Comparison of ENCODE assay signal across 14 cellular contexts in genomic region chr10:91652364-91652763, GRCh38. TPM values are rescaled to one million over a fixed set of nuclear protein-coding genes. Genes with fewer than 3 reads are reported as not detected.
A peak's percentile ranks its signal among the peaks of the same experiment; 100 is the strongest.
DNase-seq lines count a peak whose midpoint lies in the region; ATAC-seq lines count a peak whose summit lies in the region.
"Had no signal": no experiment of that assay in that cellular context is flagged by ENCODE, and none has a peak within 500 bp of the region (broad histone marks: within the 10 kb centered on the region; RNA-seq: fewer than 3 reads in every experiment).

No MANE protein-coding gene starts in this region.

- peak; percentile 85 for DNase-seq in COLO829 (ENCODE audit: low spot score)
- DNase-seq in M059J (ENCODE audit: low read depth): peak; percentile 99
- peak; percentile 89 for DNase-seq in epithelial cell of prostate (ENCODE audit: low read depth, low spot score)
- peak; percentile 96 for DNase-seq in myocyte (ENCODE audit: low read depth)
- no peak for DNase-seq in middle frontal gyrus (ENCODE audit: extremely low spot score, low spot score)
- no peak for DNase-seq in activated effector memory CD4-positive, alpha-beta T cell treated with anti-CD3 and anti-CD28 coated beads, Interleukin-2, amount 50 U/mL, for 16 hours
- DNase-seq in OCI-M2 (lab: John Stamatoyannopoulos, UW; ENCODE audit: unreplicated experiment): no peak
- DNase-seq: activated CD4-positive, alpha-beta T cell treated with anti-CD3 and anti-CD28 coated beads for 48 hours; activated naive CD8-positive, alpha-beta T cell treated with anti-CD3 and anti-CD28 coated beads, Interleukin-2, amount 10 ng/mL, durations not matched to agents 7 days and 5 days; gastrocnemius medialis; naive thymus-derived CD4-positive, alpha-beta T cell; stimulated activated CD4-positive, alpha-beta T cell treated with anti-CD3 and anti-CD28 coated beads, Interleukin-4, amount 100 ng/mL, for 4 hours had no signal

- ATAC-seq in HG02938 (IDR thresholded peaks at IDR 0.05; ENCODE audit: unreplicated experiment): no peak
- ATAC-seq: gastrocnemius medialis; naive thymus-derived CD4-positive, alpha-beta T cell had no signal

- H3K27ac ChIP-seq in epithelial cell of prostate: peak overlapping the region; percentile 98
- H3K27ac ChIP-seq: gastrocnemius medialis, tibial nerve had no signal

RNA-seq across cellular contexts. Expression of gene PPP1R3C, which starts 19.5 kb away (rescaled TPM):
- total RNA-seq in M059J (2014; rRNA removed; shearing (Covaris generic)): 15.9 and 18.1 TPM in 2 replicates
- total RNA-seq in myocyte: 136 and 154 TPM in 2 replicates
- polyA plus RNA-seq in myocyte (2012): 46.9 TPM
- polyA plus RNA-seq: naive thymus-derived CD4-positive, alpha-beta T cell had no signal

Comparison
In these comparisons a context has a peak if more than half of its experiments do, and no peak if none do; other contexts are left out.
1. DNase-seq: peak in COLO829 (single experiment), M059J (single experiment), epithelial cell of prostate (single experiment) and myocyte (single experiment); none in middle frontal gyrus (single experiment), activated effector memory CD4-positive, alpha-beta T cell treated with anti-CD3 and anti-CD28 coated beads, Interleukin-2, amount 50 U/mL, for 16 hours (single experiment) and OCI-M2 (single experiment).